Comparison of ENCODE assay signal across 17 cellular contexts in genomic region chr7:113099284-113099919, GRCh38. TPM values are rescaled to one million over a fixed set of nuclear protein-coding genes. Genes with fewer than 3 reads are reported as not detected.
A peak's percentile ranks its signal among the peaks of the same experiment; 100 is the strongest.
DNase-seq lines count a peak whose midpoint lies in the region; ATAC-seq, FAIRE-seq and TF ChIP-seq lines count a peak whose summit lies in the region.
"Had no signal": no experiment of that assay in that cellular context is flagged by ENCODE, and none has a peak within 500 bp of the region (broad histone marks: within the 10 kb centered on the region; RNA-seq: fewer than 3 reads in every experiment).

No MANE protein-coding gene starts in this region.

- intact Hi-C loops in IMR-90 (cut with micrococcal nuclease) (no loop called here), body of pancreas (cut with DNase I) (no loop called here), kidney (cut with DNase I) (no loop called here), esophagus muscularis mucosa (cut with DNase I) (no loop called here)

- H3K9me3 ChIP-seq in IMR-90 (ENCODE audit: control insufficient read depth, insufficient read depth, low read length) (no peaks in the 10 kb centered on the region), body of pancreas (no peaks in the 10 kb centered on the region), kidney (ENCODE audit: control insufficient read depth in 1 of 2, low read length in 2 of 2) (no peaks in the 10 kb centered on the region), smooth muscle cell (replicated peaks; ENCODE audit: low read depth) (no peaks in the 10 kb centered on the region), esophagus muscularis mucosa (no peaks in the 10 kb centered on the region)
- H3K9me3 ChIP-seq: adrenal gland, vagina had no signal

- H3K4me1 ChIP-seq in IMR-90 (ENCODE audit: control insufficient read depth, insufficient read depth, low read length) (peaks cover 2% of the 10 kb centered on the region; the same call in 1 of the 2 replicates), body of pancreas (peaks cover 17% of the 10 kb centered on the region), kidney (ENCODE audit: control insufficient read depth in 1 of 2, insufficient read depth in 1 of 2, low read depth in 1 of 2, low read length in 2 of 2) (peaks cover 2 to 4% of the 10 kb centered on the region in 2 donors), smooth muscle cell (ENCODE audit: low read depth) (peaks cover 8% of the 10 kb centered on the region), esophagus muscularis mucosa (no peaks in the 10 kb centered on the region)
- H3K4me1 ChIP-seq: neural progenitor cell had no signal

- H3K27me3 ChIP-seq in IMR-90 (ENCODE audit: control insufficient read depth, insufficient read depth, low read length) (no peaks in the 10 kb centered on the region), body of pancreas (no peaks in the 10 kb centered on the region), smooth muscle cell (ENCODE audit: low read depth) (no peaks in the 10 kb centered on the region), esophagus muscularis mucosa (no peaks in the 10 kb centered on the region)
- H3K27me3 ChIP-seq: adrenal gland, vagina had no signal

- TF ChIP-seq RAD21 in IMR-90 (IDR thresholded peaks at IDR 0.05; ENCODE audit: low read length): no peak

- H3K27ac ChIP-seq in IMR-90 (ENCODE audit: insufficient read depth, low read length) (no peak overlapping the region), body of pancreas (peak overlapping the region in 3 of 4 donors; percentile 20 to 49 (median 29)), kidney (ENCODE audit: low read depth in 2 of 2, low read length in 2 of 2) (peak overlapping the region in 1 of 2 donors; percentile 32), smooth muscle cell (ENCODE audit: low read depth) (peak overlapping the region; percentile 78), esophagus muscularis mucosa (replicated peaks in 1 of 4) (no peak overlapping the region)
- H3K27ac ChIP-seq: adrenal gland, neural progenitor cell, vagina had no signal

- dilution Hi-C loops in IMR-90 (cut with HindIII; ENCODE audit: low sequenced_read_pairs, unreplicated experiment): no loop called here

- H3K9ac ChIP-seq in IMR-90 (ENCODE audit: low read depth, low read length): no peak overlapping the region
- H3K9ac ChIP-seq in kidney (ENCODE audit: low read length in 2 of 2): peak overlapping the region in 1 of 2 donors; percentile 28
- H3K9ac ChIP-seq in smooth muscle cell (ENCODE audit: low read depth): peak overlapping the region; percentile 39
- H3K9ac ChIP-seq: neural progenitor cell had no signal

- no peak overlapping the region for H2AFZ ChIP-seq in IMR-90 (replicated peaks; ENCODE audit: low read length, poor library complexity)
- peak overlapping the region; percentile 34 for H2AFZ ChIP-seq in smooth muscle cell (ENCODE audit: low read depth)
- H2AFZ ChIP-seq: neural progenitor cell had no signal

- H2AK5ac ChIP-seq in IMR-90 (ENCODE audit: low read depth, low read length): no peak overlapping the region

- no peak overlapping the region for H2BK5ac ChIP-seq in IMR-90 (ENCODE audit: low read depth, low read length, poor library complexity, severe bottlenecking)

- H3K9me1 ChIP-seq in IMR-90 (ENCODE audit: insufficient read depth, low read length): no peaks in the 10 kb centered on the region

- H4K91ac ChIP-seq in IMR-90 (ENCODE audit: insufficient read depth, low read depth, low read length): no peak overlapping the region

- H2AK9ac ChIP-seq in IMR-90 (replicated peaks; ENCODE audit: low read depth, low read length, poor library complexity): no peak overlapping the region

- no peak overlapping the region for H3K23ac ChIP-seq in IMR-90 (ENCODE audit: low read depth, low read length)

- H2BK15ac ChIP-seq in IMR-90 (ENCODE audit: low read depth, low read length): no peak overlapping the region

- no peak overlapping the region for H3K4me2 ChIP-seq in IMR-90 (ENCODE audit: low read depth, low read length)
- H3K4me2 ChIP-seq in smooth muscle cell: peak overlapping the region; percentile 65
- H3K4me2 ChIP-seq: neural progenitor cell had no signal

- ATAC-seq in IMR-90 (ENCODE audit: low read depth): no peak; the same call in 1 of the 2 replicates
- peak; percentile 77 for ATAC-seq in body of pancreas
- no peak for ATAC-seq in GM18870 (IDR thresholded peaks at IDR 0.05; ENCODE audit: unreplicated experiment)
- ATAC-seq: stimulated activated memory B cell treated with anti-CD40 and anti-IgM and Interleukin-4, amounts not matched to agents 10 μg/mL and 1 μg/mL and 100 μg/mL, for 72 hours had no signal

- no peaks in the 10 kb centered on the region for H3K79me1 ChIP-seq in IMR-90 (ENCODE audit: low read depth in 1 of 2, low read length in 2 of 2)

- CTCF ChIA-PET in IMR-90 (lab: Yijun Ruan, JAX): interaction anchor here (0.6 to 1.2 kb wide), 2 partner anchors 14 to 313 kb away, joined by 3 to 5 read pairs; no protein-coding TSS in a partner anchor

- DNase-seq in IMR-90 (peak; percentile 17), body of pancreas (peak; percentile 18 to 26 (median 23)), kidney (no peak), smooth muscle cell (lab: John Stamatoyannopoulos, UW; ENCODE audit: unreplicated experiment) (no peak), GM19240 (ENCODE audit: insufficient read length, low spot score) (no peak), esophagus muscularis mucosa (ENCODE audit: extremely low spot score) (no peak)
- DNase-seq: activated CD4-positive, alpha-beta memory T cell treated with anti-CD3 and anti-CD28 coated beads, Interleukin-2, amount 10 ng/mL, durations not matched to agents 7 days and 5 days; DMS153; hippocampal formation had no signal

- TF ChIP-seq EP300 in esophagus muscularis mucosa (IDR thresholded peaks at IDR 0.05): no peak

- no peak overlapping the region for H3K18ac ChIP-seq in IMR-90 (ENCODE audit: low read depth, low read length)

- no TSS peak for BruUV-seq in IMR-90 (replicated peaks; lab: Mats Ljungman, UMichigan)

- no peak overlapping the region for H4K8ac ChIP-seq in IMR-90 (ENCODE audit: low read depth in 2 of 2, low read length in 2 of 2)

- WGBS in IMR-90 (ENCODE audit: extremely low coverage in 2 of 2, insufficient read length in 1 of 2), 2 experiments: no CpG with 5 or more reads among the region's 3 CpGs
- 18 to 26% methylated on average over 3 of the region's 3 CpGs for WGBS in body of pancreas, 2 donors
- WGBS in smooth muscle cell (ENCODE audit: low lambda C conversion rate): 53% methylated on average over 3 of the region's 3 CpGs
- WGBS in esophagus muscularis mucosa: 61% methylated on average over 3 of the region's 3 CpGs

- no peak overlapping the region for H2BK120ac ChIP-seq in IMR-90 (ENCODE audit: low read depth, low read length)

- H3K56ac ChIP-seq in IMR-90 (ENCODE audit: extremely low read depth, insufficient read depth, low read length): no peak overlapping the region

- H3K79me2 ChIP-seq in smooth muscle cell (ENCODE audit: low read depth): no peaks in the 10 kb centered on the region

- TF ChIP-seq CTCF in IMR-90 (conservative IDR thresholded peaks at IDR 0.05; ENCODE audit: low read depth, low read length): no peak
- no peak for TF ChIP-seq CTCF in body of pancreas (IDR thresholded peaks at IDR 0.05)
- no peak for TF ChIP-seq CTCF in kidney (IDR thresholded peaks at IDR 0.05; ENCODE audit: borderline replicate concordance, extremely low read depth, insufficient read depth)
- TF ChIP-seq CTCF in smooth muscle cell (IDR thresholded peaks at IDR 0.05; ENCODE audit: borderline replicate concordance, insufficient read depth, poor library complexity, severe bottlenecking): no peak
- no peak for TF ChIP-seq CTCF in esophagus muscularis mucosa (IDR thresholded peaks at IDR 0.05)

- no peak for FAIRE-seq in kidney (lab: Jason Lieb, UNC)
- FAIRE-seq: endothelial cell of umbilical vein, H54 had no signal

- H2BK20ac ChIP-seq in IMR-90 (ENCODE audit: low read depth, low read length): no peak overlapping the region

- H3K14ac ChIP-seq in IMR-90 (replicated peaks; ENCODE audit: low read depth, low read length): no peak overlapping the region

- H3F3A ChIP-seq in smooth muscle cell (ENCODE audit: low read depth): no peaks in the 10 kb centered on the region

- in situ Hi-C loops in IMR-90 (cut with MboI; ENCODE audit: low sequenced_read_pairs): no loop called here

- H3K36me3 ChIP-seq in IMR-90 (ENCODE audit: control insufficient read depth, insufficient read depth, low read length) (no peaks in the 10 kb centered on the region), body of pancreas (replicated peaks in 1 of 2; ENCODE audit: insufficient read depth in 1 of 2, low read depth in 2 of 2) (no peaks in the 10 kb centered on the region), kidney (ENCODE audit: control insufficient read depth in 1 of 2, insufficient read depth in 2 of 2, low read length in 2 of 2) (no peaks in the 10 kb centered on the region), smooth muscle cell (ENCODE audit: low read depth) (no peaks in the 10 kb centered on the region), esophagus muscularis mucosa (no peaks in the 10 kb centered on the region)
- H3K36me3 ChIP-seq: adrenal gland, neural progenitor cell, vagina had no signal

- no peak for TF ChIP-seq POLR2A in IMR-90 (IDR thresholded peaks at IDR 0.05; ENCODE audit: low read depth, low read length)
- no peak for TF ChIP-seq POLR2A in body of pancreas (IDR thresholded peaks at IDR 0.05)
- TF ChIP-seq POLR2A in esophagus muscularis mucosa (IDR thresholded peaks at IDR 0.05; ENCODE audit: low read depth): no peak

- no peaks in the 10 kb centered on the region for H4K20me1 ChIP-seq in IMR-90 (ENCODE audit: insufficient read depth, low read length)
- H4K20me1 ChIP-seq in smooth muscle cell (ENCODE audit: low read depth): no peaks in the 10 kb centered on the region

- H3K4ac ChIP-seq in IMR-90 (ENCODE audit: low read depth, low read length): no peak overlapping the region

- no peak overlapping the region for H4K5ac ChIP-seq in IMR-90 (ENCODE audit: low read depth, low read length)

- H3K4me3 ChIP-seq in IMR-90 (ENCODE audit: insufficient read depth, low read depth, low read length) (no peak overlapping the region), body of pancreas (no peak overlapping the region), kidney (ENCODE audit: low read length in 2 of 2) (peak overlapping the region; percentile 39 to 57), smooth muscle cell (peak overlapping the region; percentile 12), esophagus muscularis mucosa (no peak overlapping the region)
- H3K4me3 ChIP-seq: neural progenitor cell, vagina had no signal

- POLR2A ChIA-PET in IMR-90 (lab: Charles Lee; ENCODE audit: unreplicated experiment): no interaction called here

RNA-seq across cellular contexts. Expression of gene GPR85, which starts 12.8 kb away (rescaled TPM):
- total RNA-seq in IMR-90 (2012; rRNA removed): 5.0 and 5.4 TPM in 2 replicates
- 1.7 and 2.0 TPM in 2 replicates for polyA plus RNA-seq in IMR-90 (2012; rRNA removed)
- polyA plus RNA-seq in IMR-90 (2012; cell fraction: cytosol; rRNA removed): 0.68 and 0.81 TPM in 2 replicates
- polyA plus RNA-seq in IMR-90 (2012; cell fraction: nucleus; rRNA removed; ENCODE audit: low replicate concordance): 0.36 and 1.8 TPM in 2 replicates
- under 1 TPM; 0.26 to 0.33 TPM for total RNA-seq in body of pancreas
- 0.31 TPM for total RNA-seq in kidney
- 0.65 TPM for polyA plus RNA-seq in kidney (ENCODE audit: insufficient read depth, low read depth, low replicate concordance)
- 1.9 and 2.1 TPM in 2 replicates for total RNA-seq in smooth muscle cell
- 0.04 and 0.93 TPM in 2 replicates for polyA plus RNA-seq in smooth muscle cell
- 1 to 10 TPM in 2 of 4 donors, under 1 TPM in 1, not detected in 1; 0.46 to 1.7 (median 1.7) TPM for total RNA-seq in esophagus muscularis mucosa
- total RNA-seq: activated CD4-positive, alpha-beta memory T cell treated with anti-CD3 and anti-CD28 coated beads, Interleukin-2, amount 10 ng/mL, durations not matched to agents 7 days and 5 days; vagina had no signal
- polyA plus RNA-seq: IgD-negative memory B cell had no signal

RNA-seq across cellular contexts. Expression of gene SMIM30, which starts 19.0 kb away (rescaled TPM):
- 47.7 and 51.7 TPM in 2 replicates for total RNA-seq in IMR-90 (2012; rRNA removed)
- 24.9 and 31.6 TPM in 2 replicates for polyA plus RNA-seq in IMR-90 (2012; rRNA removed)
- 8.3 and 9.9 TPM in 2 replicates for polyA plus RNA-seq in IMR-90 (2012; cell fraction: cytosol; rRNA removed)
- polyA plus RNA-seq in IMR-90 (2012; cell fraction: nucleus; rRNA removed; ENCODE audit: low replicate concordance): 1.1 and 12.2 TPM in 2 replicates
- 10 to 100 TPM in 1 of 2 donors, 1 to 10 TPM in 1; 6.9 to 19.7 TPM for total RNA-seq in body of pancreas
- 42.9 TPM for total RNA-seq in kidney
- 102 TPM for polyA plus RNA-seq in kidney (ENCODE audit: insufficient read depth, low read depth, low replicate concordance)
- total RNA-seq in smooth muscle cell: 107 and 118 TPM in 2 replicates
- polyA plus RNA-seq in smooth muscle cell: 72.2 and 72.9 TPM in 2 replicates
- 10 to 100 TPM; 25.2 to 37.8 (median 35.2) TPM for total RNA-seq in esophagus muscularis mucosa

Comparison
In these comparisons a context has a peak if more than half of its experiments do, and no peak if none do; other contexts are left out.
1. DNase-seq: peak in IMR-90 (single experiment) and body of pancreas (4 of 4); none in kidney (single experiment), smooth muscle cell (single experiment), GM19240 (single experiment) and esophagus muscularis mucosa (single experiment).
2. H3K27ac ChIP-seq: peak in body of pancreas (3 of 4) and smooth muscle cell (single experiment); none in IMR-90 (single experiment) and esophagus muscularis mucosa (0 of 4).
3. H3K4me3 ChIP-seq: peak in kidney (2 of 2) and smooth muscle cell (single experiment); none in IMR-90 (single experiment), body of pancreas (0 of 2) and esophagus muscularis mucosa (0 of 4).